ENCODE assay signal across 1 cellular context in the genomic region with DNA sequence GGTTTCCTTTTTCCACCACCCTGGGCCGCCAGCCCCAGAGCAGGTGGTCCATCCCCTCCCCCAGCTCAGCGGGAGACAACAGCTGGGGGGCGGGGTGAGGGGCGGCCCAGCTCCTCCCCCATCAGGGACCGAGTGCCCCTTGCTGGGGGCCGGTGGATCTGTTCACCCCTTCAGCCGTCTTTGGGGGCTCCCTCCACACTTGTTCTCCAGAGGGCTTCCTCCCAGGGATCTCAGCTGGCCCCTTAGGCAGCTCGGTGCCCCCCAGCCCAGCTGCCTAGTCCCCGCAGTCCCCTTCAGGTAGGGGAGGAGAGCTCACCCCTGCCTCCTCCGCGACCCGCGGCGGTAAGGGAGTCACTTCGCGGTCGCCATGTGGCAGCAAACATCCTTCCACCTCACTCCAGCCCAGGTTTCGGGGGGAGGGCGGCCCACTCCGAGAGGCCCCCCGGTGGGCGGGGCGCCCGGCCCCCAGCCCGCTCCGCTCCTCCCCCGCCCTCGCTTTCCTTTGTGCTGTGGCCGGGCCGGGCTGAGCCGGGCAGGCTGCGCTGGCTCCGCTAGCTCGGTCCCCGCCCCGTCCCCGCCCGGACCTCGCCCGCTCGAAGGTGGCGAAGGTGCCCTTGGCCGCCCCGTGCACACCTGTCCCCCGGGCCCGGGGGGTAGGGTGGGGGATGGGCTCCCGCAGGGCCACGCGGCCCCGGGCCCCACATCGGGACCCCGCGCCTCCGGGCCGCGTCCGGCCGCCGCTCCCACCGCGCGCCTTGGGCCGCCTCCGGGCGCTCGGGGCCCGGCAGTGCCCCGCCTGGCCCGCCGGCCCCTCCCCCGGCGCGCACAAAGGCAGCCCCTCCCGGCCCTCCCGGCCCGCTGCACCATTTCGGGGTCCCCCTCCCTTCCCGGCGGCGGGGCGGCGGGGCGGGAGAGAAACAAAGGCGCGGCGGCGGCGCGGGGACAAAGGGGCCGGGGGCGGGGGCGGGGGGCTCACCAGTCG.
TF ChIP-seq lines count a peak whose summit lies in the region.

No MANE protein-coding gene starts in this region.

TF ChIP-seq in GM12878, 131 proteins besides CTCF, POLR2A, EP300 and RAD21:
- no peak for TF ChIP-seq RELA (IDR thresholded peaks at IDR 0.05; ENCODE audit: borderline replicate concordance, partially characterized antibody)
- peak; percentile 50; the same call in 1 of the 2 replicates for TF ChIP-seq NR2F1 (conservative IDR thresholded peaks at IDR 0.05)
- no peak for TF ChIP-seq ZNF622 (IDR thresholded peaks at IDR 0.05)
- TF ChIP-seq GATAD2B (conservative IDR thresholded peaks at IDR 0.05; ENCODE audit: low read depth), result peak; percentile 14; the same call in 1 of the 2 replicates
- no peak for TF ChIP-seq ESRRA (IDR thresholded peaks at IDR 0.05; ENCODE audit: low read length)
- TF ChIP-seq E4F1 (IDR thresholded peaks at IDR 0.05; ENCODE audit: borderline replicate concordance, partially characterized antibody), result no peak
- TF ChIP-seq GABPA (IDR thresholded peaks at IDR 0.05; ENCODE audit: low read depth), result no peak
- 0 out of 2 replicates have a peak, but pooled peaks have one; percentile 18 for TF ChIP-seq RELB (IDR thresholded peaks at IDR 0.05; ENCODE audit: low read depth)
- TF ChIP-seq NBN (IDR thresholded peaks at IDR 0.05), result peak; percentile 51; the same call in 1 of the 2 replicates
- peak; percentile 7; the same call in 1 of the 2 replicates for TF ChIP-seq SMARCA5 (IDR thresholded peaks at IDR 0.05)
- TF ChIP-seq DPF2 (IDR thresholded peaks at IDR 0.05), result peak; percentile 37; the same call in 1 of the 2 replicates
- TF ChIP-seq EGR1 (IDR thresholded peaks at IDR 0.05; ENCODE audit: borderline replicate concordance in 1 of 2, low read depth in 2 of 2, low read length in 2 of 2), result peak in 1 of 2 experiments; percentile 57; a peak in 2 of 3 replicates
- TF ChIP-seq RUNX3 (IDR thresholded peaks at IDR 0.05; ENCODE audit: low read length), result peak; percentile 49
- TF ChIP-seq BHLHE40 (IDR thresholded peaks at IDR 0.05; ENCODE audit: borderline replicate concordance in 1 of 2, low read depth in 2 of 2, low read length in 1 of 2), result no peak
- 0 out of 2 replicates have a peak, but pooled peaks have one; percentile 20 for TF ChIP-seq IKZF1 (conservative IDR thresholded peaks at IDR 0.05)
- TF ChIP-seq, protein P1, sequence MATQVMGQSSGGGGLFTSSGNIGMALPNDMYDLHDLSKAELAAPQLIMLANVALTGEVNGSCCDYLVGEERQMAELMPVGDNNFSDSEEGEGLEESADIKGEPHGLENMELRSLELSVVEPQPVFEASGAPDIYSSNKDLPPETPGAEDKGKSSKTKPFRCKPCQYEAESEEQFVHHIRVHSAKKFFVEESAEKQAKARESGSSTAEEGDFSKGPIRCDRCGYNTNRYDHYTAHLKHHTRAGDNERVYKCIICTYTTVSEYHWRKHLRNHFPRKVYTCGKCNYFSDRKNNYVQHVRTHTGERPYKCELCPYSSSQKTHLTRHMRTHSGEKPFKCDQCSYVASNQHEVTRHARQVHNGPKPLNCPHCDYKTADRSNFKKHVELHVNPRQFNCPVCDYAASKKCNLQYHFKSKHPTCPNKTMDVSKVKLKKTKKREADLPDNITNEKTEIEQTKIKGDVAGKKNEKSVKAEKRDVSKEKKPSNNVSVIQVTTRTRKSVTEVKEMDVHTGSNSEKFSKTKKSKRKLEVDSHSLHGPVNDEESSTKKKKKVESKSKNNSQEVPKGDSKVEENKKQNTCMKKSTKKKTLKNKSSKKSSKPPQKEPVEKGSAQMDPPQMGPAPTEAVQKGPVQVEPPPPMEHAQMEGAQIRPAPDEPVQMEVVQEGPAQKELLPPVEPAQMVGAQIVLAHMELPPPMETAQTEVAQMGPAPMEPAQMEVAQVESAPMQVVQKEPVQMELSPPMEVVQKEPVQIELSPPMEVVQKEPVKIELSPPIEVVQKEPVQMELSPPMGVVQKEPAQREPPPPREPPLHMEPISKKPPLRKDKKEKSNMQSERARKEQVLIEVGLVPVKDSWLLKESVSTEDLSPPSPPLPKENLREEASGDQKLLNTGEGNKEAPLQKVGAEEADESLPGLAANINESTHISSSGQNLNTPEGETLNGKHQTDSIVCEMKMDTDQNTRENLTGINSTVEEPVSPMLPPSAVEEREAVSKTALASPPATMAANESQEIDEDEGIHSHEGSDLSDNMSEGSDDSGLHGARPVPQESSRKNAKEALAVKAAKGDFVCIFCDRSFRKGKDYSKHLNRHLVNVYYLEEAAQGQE (IDR thresholded peaks at IDR 0.05; ENCODE audit: low read depth, low read length), result no peak
- TF ChIP-seq MTA2 (IDR thresholded peaks at IDR 0.05; ENCODE audit: low read depth), result 0 out of 2 replicates have a peak, but pooled peaks have one; percentile 11
- TF ChIP-seq TCF12 (IDR thresholded peaks at IDR 0.05; ENCODE audit: low read depth, low read length), result 0 out of 2 replicates have a peak, but pooled peaks have one; percentile 39
- no peak for TF ChIP-seq ZNF274 (IDR thresholded peaks at IDR 0.05; ENCODE audit: insufficient read depth, insufficient read length)
- TF ChIP-seq CREM (IDR thresholded peaks at IDR 0.05; ENCODE audit: low read depth), result no peak; the same call in 1 of the 2 replicates
